9 cellular contexts compared by ENCODE assay signal in the genomic region with DNA sequence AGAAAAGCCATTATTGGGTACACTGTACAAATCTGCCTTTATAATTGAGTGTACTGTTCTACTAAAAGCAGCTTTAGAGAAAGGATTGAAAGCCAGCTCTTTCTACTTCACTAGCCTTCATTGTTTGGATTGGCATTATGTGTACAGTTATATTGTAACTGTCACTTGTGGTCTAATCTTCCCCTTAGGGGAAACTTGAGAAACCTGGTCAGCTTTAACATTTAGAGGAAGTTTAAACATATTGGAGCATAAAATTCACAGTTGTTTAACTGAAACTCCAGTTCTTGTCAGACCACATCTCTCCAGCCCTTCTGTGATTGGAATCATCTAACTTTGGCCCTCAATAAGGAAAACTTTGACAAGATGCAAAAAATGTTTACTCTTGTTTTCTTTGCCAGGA. TPM values are rescaled to one million over a fixed set of nuclear protein-coding genes. Genes with fewer than 3 reads are reported as not detected.
DNase-seq lines count a peak whose midpoint lies in the region; ATAC-seq and TF ChIP-seq lines count a peak whose summit lies in the region.
"Had no signal": no experiment of that assay in that cellular context is flagged by ENCODE, and none has a peak within 500 bp of the region (broad histone marks: within the 10 kb centered on the region; RNA-seq: fewer than 3 reads in every experiment).

No MANE protein-coding gene starts in this region.

- H3K4me3 ChIP-seq in epithelial cell of proximal tubule (ENCODE audit: low read depth, low read length) (peak overlapping the region; percentile 2), upper lobe of right lung (no peak overlapping the region)
- H3K4me3 ChIP-seq: HAP-1 had no signal

- TF ChIP-seq CTCF in epithelial cell of proximal tubule (conservative IDR thresholded peaks at IDR 0.05; ENCODE audit: low read depth, low read length), result no peak
- no peak for TF ChIP-seq CTCF in upper lobe of right lung (IDR thresholded peaks at IDR 0.05)
- TF ChIP-seq CTCF in Calu3 (IDR thresholded peaks at IDR 0.05; ENCODE audit: unreplicated experiment), result no peak

- intact Hi-C loops in upper lobe of right lung (cut with DNase I), result no loop called here
- intact Hi-C loops in Calu3 (cut with micrococcal nuclease; ENCODE audit: unreplicated experiment), result no loop called here

- DNase-seq in GF-D8 (lab: John Stamatoyannopoulos, UW) (peak; percentile 61), MV-4-11 (lab: John Stamatoyannopoulos, UW) (peak; percentile 87), epithelial cell of proximal tubule (ENCODE audit: low read depth) (no peak), upper lobe of right lung (no peak), mesenteric fat pad (ENCODE audit: low spot score) (no peak), Calu3 (no peak), erythroblast (lab: John Stamatoyannopoulos, UW) (no peak)

- CTCF ChIA-PET in Calu3 (lab: Charles Lee), result no interaction called here

- no peak overlapping the region for H3K4me3 Mint-ChIP-seq in Calu3 (ENCODE audit: low read depth, unreplicated experiment)

- no peaks in the 10 kb centered on the region for H3K27me3 ChIP-seq in upper lobe of right lung

- H3K36me3 Mint-ChIP-seq in Calu3 (ENCODE audit: insufficient read depth, unreplicated experiment), result peaks cover 6% of the 10 kb centered on the region

- no TSS peak for BruUV-seq in Calu3 (replicated peaks; lab: Mats Ljungman, UMichigan)

- ATAC-seq in GM21528 (IDR thresholded peaks at IDR 0.05; ENCODE audit: low FRiP score, unreplicated experiment) (peak; percentile 54), upper lobe of right lung (peak; percentile 59)

- peaks cover 51% of the 10 kb centered on the region for H3K4me1 ChIP-seq in upper lobe of right lung

- H3K27me3 Mint-ChIP-seq in Calu3 (ENCODE audit: unreplicated experiment), result no peaks in the 10 kb centered on the region

- H3K4me1 Mint-ChIP-seq in Calu3 (ENCODE audit: low read depth, unreplicated experiment), result peaks cover 27% of the 10 kb centered on the region

- no peak overlapping the region for H3K27ac Mint-ChIP-seq in Calu3 (ENCODE audit: unreplicated experiment)

- peak overlapping the region; percentile 38 for H3K27ac ChIP-seq in upper lobe of right lung

- H3K9me3 Mint-ChIP-seq in Calu3 (ENCODE audit: low read depth, unreplicated experiment), result no peaks in the 10 kb centered on the region

- H3K9me3 ChIP-seq in upper lobe of right lung, result no peaks in the 10 kb centered on the region
- H3K9me3 ChIP-seq: HAP-1 had no signal

- no peak for TF ChIP-seq POLR2A in erythroblast (IDR thresholded peaks at IDR 0.05; ENCODE audit: low read length)

- no peaks in the 10 kb centered on the region for H3K36me3 ChIP-seq in upper lobe of right lung
- H3K36me3 ChIP-seq: HAP-1 had no signal

RNA-seq across cellular contexts. Expression of gene PIK3R1, which starts 24.6 kb away (rescaled TPM):
- total RNA-seq in epithelial cell of proximal tubule, result 5.9 and 6.8 TPM in 2 replicates
- 137 TPM for total RNA-seq in upper lobe of right lung
- 174 TPM for total RNA-seq in mesenteric fat pad
- 74.8 and 81.5 TPM in 2 replicates for total RNA-seq in Calu3 (2022)

Comparison
In these comparisons a context has a peak if more than half of its experiments do, and no peak if none do; other contexts are left out.
1. DNase-seq: peak in GF-D8 (single experiment) and MV-4-11 (single experiment); none in epithelial cell of proximal tubule (single experiment), upper lobe of right lung (single experiment), mesenteric fat pad (single experiment), Calu3 (single experiment) and erythroblast (0 of 2).